30 cellular contexts compared by ENCODE assay signal in the genomic region with DNA sequence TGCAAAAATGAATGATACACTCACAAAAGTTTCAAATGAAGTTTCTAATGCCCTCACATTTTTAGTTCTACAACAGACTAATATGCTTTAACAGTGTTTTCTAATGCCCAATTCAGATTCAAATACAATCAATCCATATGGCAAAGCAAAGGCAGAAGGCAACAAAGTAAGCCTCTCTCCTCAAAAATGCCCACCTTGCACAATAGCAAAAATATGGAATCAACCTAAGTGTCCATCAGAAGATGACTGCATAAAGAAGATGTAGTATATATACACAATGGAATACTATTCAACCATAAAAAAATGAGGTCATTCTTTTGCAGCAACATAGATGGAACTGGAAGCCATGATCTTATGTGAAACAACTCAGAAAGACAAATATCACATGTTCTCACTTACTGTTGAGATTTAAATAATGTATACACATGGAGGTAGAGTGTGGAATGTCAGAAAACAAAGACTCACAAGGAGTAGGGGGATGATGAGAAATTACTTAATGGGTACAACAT.
"Had no signal": no experiment of that assay in that cellular context is flagged by ENCODE, and none has a peak within 500 bp of the region (broad histone marks: within the 10 kb centered on the region; RNA-seq: fewer than 3 reads in every experiment).

No MANE protein-coding gene starts in this region.

- H3K27ac Mint-ChIP-seq: activated CD4-positive, alpha-beta memory T cell treated with anti-CD3 and anti-CD28 coated beads for 36 hours; activated CD4-positive, alpha-beta T cell treated with anti-CD3 and anti-CD28 coated beads for 36 hours; activated CD4-positive, alpha-beta T cell treated with anti-CD3 and anti-CD28 coated beads, Interleukin-2, amount 10 ng/mL, durations not matched to agents 24 days and 14 days; activated CD8-positive, alpha-beta memory T cell treated with anti-CD3 and anti-CD28 coated beads, Interleukin-2, amount 10 ng/mL, durations not matched to agents 7 days and 5 days; activated CD8-positive, alpha-beta T cell treated with anti-CD3 and anti-CD28 coated beads, Interleukin-2, amount 10 ng/mL, durations not matched to agents 7 days and 5 days; activated naive CD4-positive, alpha-beta T cell treated with anti-CD3 and anti-CD28 coated beads, Interleukin-2, amount 10 ng/mL, durations not matched to agents 7 days and 5 days; activated naive CD4-positive, alpha-beta T cell treated with anti-CD3 and anti-CD28 coated beads, Interleukin-2, amount 50 U/mL, for 72 hours; activated naive CD8-positive, alpha-beta T cell treated with anti-CD3 and anti-CD28 coated beads, Interleukin-2, amount 10 ng/mL, durations not matched to agents 7 days and 5 days; activated T-helper 1 cell treated with anti-CD3 and anti-CD28 coated beads, Interleukin-12 subunit alpha, Interleukin-12 subunit beta, Interleukin-2, Interleukin-4 antibody, amounts not matched to agents 30 ng/mL and 10 ng/mL and 1 ng/mL, durations not matched to agents 14 hours and 24 hours and 36 hours; brain; effector memory CD8-positive, alpha-beta T cell had no signal

- H3K27ac ChIP-seq: ascending aorta, breast epithelium, heart right ventricle had no signal

- H3K4me3 Mint-ChIP-seq: activated CD4-positive, alpha-beta memory T cell treated with anti-CD3 and anti-CD28 coated beads for 36 hours; activated CD4-positive, alpha-beta T cell treated with anti-CD3 and anti-CD28 coated beads for 36 hours; activated CD4-positive, alpha-beta T cell treated with anti-CD3 and anti-CD28 coated beads, Interleukin-2, amount 10 ng/mL, durations not matched to agents 24 days and 14 days; activated CD8-positive, alpha-beta memory T cell treated with anti-CD3 and anti-CD28 coated beads, Interleukin-2, amount 10 ng/mL, durations not matched to agents 7 days and 5 days; activated CD8-positive, alpha-beta T cell treated with anti-CD3 and anti-CD28 coated beads, Interleukin-2, amount 10 ng/mL, durations not matched to agents 7 days and 5 days; activated naive CD4-positive, alpha-beta T cell treated with anti-CD3 and anti-CD28 coated beads, Interleukin-2, amount 10 ng/mL, durations not matched to agents 7 days and 5 days; activated naive CD8-positive, alpha-beta T cell treated with anti-CD3 and anti-CD28 coated beads, Interleukin-2, amount 10 ng/mL, durations not matched to agents 7 days and 5 days; activated T-helper 1 cell treated with anti-CD3 and anti-CD28 coated beads, Interleukin-12 subunit alpha, Interleukin-12 subunit beta, Interleukin-2, Interleukin-4 antibody, amounts not matched to agents 30 ng/mL and 10 ng/mL and 1 ng/mL, durations not matched to agents 14 hours and 24 hours and 36 hours; brain; central memory CD8-positive, alpha-beta T cell; effector memory CD8-positive, alpha-beta T cell had no signal

- H3K27me3 ChIP-seq: ascending aorta, breast epithelium, heart right ventricle had no signal

- H3K9me3 ChIP-seq: ascending aorta, breast epithelium had no signal

- H3K27me3 Mint-ChIP-seq: activated CD4-positive, alpha-beta memory T cell treated with anti-CD3 and anti-CD28 coated beads for 36 hours; activated CD4-positive, alpha-beta T cell treated with anti-CD3 and anti-CD28 coated beads for 36 hours; activated CD4-positive, alpha-beta T cell treated with anti-CD3 and anti-CD28 coated beads, Interleukin-2, amount 10 ng/mL, durations not matched to agents 24 days and 14 days; activated CD8-positive, alpha-beta memory T cell treated with anti-CD3 and anti-CD28 coated beads, Interleukin-2, amount 10 ng/mL, durations not matched to agents 7 days and 5 days; activated naive CD4-positive, alpha-beta T cell treated with anti-CD3 and anti-CD28 coated beads, Interleukin-2, amount 10 ng/mL, durations not matched to agents 7 days and 5 days; activated naive CD8-positive, alpha-beta T cell treated with anti-CD3 and anti-CD28 coated beads, Interleukin-2, amount 10 ng/mL, durations not matched to agents 7 days and 5 days; brain; central memory CD8-positive, alpha-beta T cell; effector memory CD8-positive, alpha-beta T cell had no signal

- H3K36me3 ChIP-seq: breast epithelium had no signal

- H3K4me1 Mint-ChIP-seq: activated naive CD4-positive, alpha-beta T cell treated with anti-CD3 and anti-CD28 coated beads, Interleukin-2, amount 10 ng/mL, durations not matched to agents 7 days and 5 days; central memory CD8-positive, alpha-beta T cell had no signal

- H3K4me3 ChIP-seq: ascending aorta, breast epithelium, heart right ventricle had no signal

- ATAC-seq: activated CD4-positive, alpha-beta T cell treated with anti-CD3 and anti-CD28 coated beads for 36 hours; activated CD8-positive, alpha-beta memory T cell treated with anti-CD3 and anti-CD28 coated beads, Interleukin-2, amount 10 ng/mL, durations not matched to agents 7 days and 5 days; activated CD8-positive, alpha-beta T cell treated with anti-CD3 and anti-CD28 coated beads, Interleukin-2, amount 10 ng/mL, durations not matched to agents 7 days and 5 days; activated naive CD4-positive, alpha-beta T cell treated with anti-CD3 and anti-CD28 coated beads, Interleukin-2, amount 50 U/mL, for 72 hours; effector memory CD8-positive, alpha-beta T cell; esophagus mucosa; heart right ventricle had no signal

- FAIRE-seq: colon, frontal cortex had no signal

- H3K4me1 ChIP-seq: ascending aorta, breast epithelium had no signal

- H3K9me3 Mint-ChIP-seq: activated CD4-positive, alpha-beta T cell treated with anti-CD3 and anti-CD28 coated beads, Interleukin-2, amount 10 ng/mL, durations not matched to agents 24 days and 14 days; activated naive CD4-positive, alpha-beta T cell treated with anti-CD3 and anti-CD28 coated beads, Interleukin-2, amount 50 U/mL, for 72 hours; central memory CD8-positive, alpha-beta T cell; effector memory CD8-positive, alpha-beta T cell had no signal

- DNase-seq: activated CD4-positive, alpha-beta memory T cell treated with anti-CD3 and anti-CD28 coated beads for 36 hours; activated CD4-positive, alpha-beta T cell treated with anti-CD3 and anti-CD28 coated beads for 36 hours; activated CD4-positive, alpha-beta T cell treated with anti-CD3 and anti-CD28 coated beads, Interleukin-2, amount 10 ng/mL, durations not matched to agents 24 days and 14 days; activated CD4-positive, CD25-positive, alpha-beta regulatory T cell; activated CD4-positive, CD25-positive, alpha-beta regulatory T cell treated with anti-CD3 and anti-CD28 coated beads, Interleukin-2, amount 50 U/mL, for 72 hours; activated CD8-positive, alpha-beta memory T cell treated with anti-CD3 and anti-CD28 coated beads, Interleukin-2, amount 10 ng/mL, durations not matched to agents 7 days and 5 days; activated CD8-positive, alpha-beta memory T cell treated with anti-CD3 and anti-CD28 coated beads, Interleukin-2, amount 50 U/mL, for 4 hours; activated CD8-positive, alpha-beta T cell treated with anti-CD3 and anti-CD28 coated beads, Interleukin-2, amount 10 ng/mL, durations not matched to agents 7 days and 5 days; activated gamma-delta T cell; activated naive CD4-positive, alpha-beta T cell; activated naive CD4-positive, alpha-beta T cell treated with anti-CD3 and anti-CD28 coated beads, Interleukin-2, amount 10 ng/mL, durations not matched to agents 7 days and 5 days; activated naive CD8-positive, alpha-beta T cell treated with anti-CD3 and anti-CD28 coated beads, Interleukin-2, amount 10 ng/mL, durations not matched to agents 7 days and 5 days; activated T-cell treated with anti-CD3 and anti-CD28 coated beads, Interleukin-2, amount 50 U/mL, for 1 hour; activated T-cell treated with anti-CD3 and anti-CD28 coated beads, Interleukin-2, amount 50 U/mL, for 48 hours; cortex of kidney; dermis blood vessel endothelial cell; effector CD4-positive, alpha-beta T cell; effector memory CD8-positive, alpha-beta T cell; foreskin fibroblast; heart right ventricle; T-helper 2 cell had no signal
